ENCODE assay signal across 1 cellular context in genomic region chr16:30378236-30379164, GRCh38.
TF ChIP-seq lines count a peak whose summit lies in the region.

No MANE protein-coding gene starts in this region.

TF ChIP-seq in K562, 482 proteins besides CTCF, POLR2A, EP300 and RAD21 (continued from another document):
- TF ChIP-seq CTCFL (IDR thresholded peaks at IDR 0.05; ENCODE audit: borderline replicate concordance, insufficient read depth, low read depth, low read length, poor library complexity, severe bottlenecking) (no peak), HDAC8 (tag; IDR thresholded peaks at IDR 0.05) (no peak), ZNF197 (CRISPR knock-in tag; IDR thresholded peaks at IDR 0.05; ENCODE audit: low read depth) (no peak), ZNF655 (CRISPR knock-in tag; IDR thresholded peaks at IDR 0.05) (no peak), ELK1 (CRISPR knock-in tag; IDR thresholded peaks at IDR 0.05) (no peak), LCOR (CRISPR knock-in tag; IDR thresholded peaks at IDR 0.05) (peak; percentile 50; the same call in 1 of the 2 replicates)
TF ChIP-seq in K562: peak in this region for 136.
